ENCODE assay signal across 8 cellular contexts in the genomic region with DNA sequence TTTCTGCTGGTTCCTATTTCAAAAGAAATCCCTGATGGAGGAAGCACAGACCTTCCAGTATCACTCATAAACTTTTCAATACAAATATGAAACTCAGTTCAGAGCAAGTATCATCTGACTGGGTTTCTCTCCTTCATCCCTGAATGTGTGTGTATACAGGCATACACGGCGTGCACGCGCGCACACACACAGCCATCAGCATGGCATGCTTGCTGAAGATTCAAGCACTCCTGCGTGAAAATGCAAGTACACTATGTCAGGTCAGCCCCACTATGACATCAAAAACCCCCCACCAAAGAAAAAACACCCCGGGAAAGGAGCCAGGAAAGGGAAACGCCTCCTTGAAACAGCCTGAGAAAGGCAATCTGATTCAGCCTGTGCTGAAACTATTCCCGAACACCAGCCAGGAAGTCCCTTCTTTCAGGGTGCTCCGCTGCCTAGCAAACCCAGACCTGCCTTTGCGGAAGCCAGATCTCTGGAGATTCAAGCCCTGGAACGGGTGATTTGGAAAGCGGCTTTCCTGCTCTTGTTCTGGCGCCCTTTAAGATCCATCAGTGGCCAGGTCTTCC. TPM values are rescaled to one million over a fixed set of nuclear protein-coding genes. Genes with fewer than 3 reads are reported as not detected.
DNase-seq lines count a peak whose midpoint lies in the region; ATAC-seq and TF ChIP-seq lines count a peak whose summit lies in the region.

No MANE protein-coding gene starts in this region.

- POLR2A ChIA-PET in activated naive CD8-positive, alpha-beta T cell treated with anti-CD3 and anti-CD28 coated beads, Interleukin-2, amount 10 ng/mL, durations not matched to agents 7 days and 5 days (lab: Charles Lee), result interaction anchor here (0.5 to 4.9 kb wide), 6 partner anchors 19 to 618 kb away, joined by 3 to 47 read pairs (median 5); a partner anchor contains a TSS

- H3K4me1 ChIP-seq in right atrium auricular region, result peaks cover 0 to 63% of the 10 kb centered on the region in 2 donors

- peaks cover 43% of the 10 kb centered on the region for H3K4me1 Mint-ChIP-seq in activated naive CD8-positive, alpha-beta T cell treated with anti-CD3 and anti-CD28 coated beads, Interleukin-2, amount 10 ng/mL, durations not matched to agents 7 days and 5 days

- no peak overlapping the region for H3K4me3 Mint-ChIP-seq in activated naive CD8-positive, alpha-beta T cell treated with anti-CD3 and anti-CD28 coated beads, Interleukin-2, amount 10 ng/mL, durations not matched to agents 7 days and 5 days

- H3K4me3 ChIP-seq in right atrium auricular region, result peak overlapping the region; percentile 50 to 57
- H3K4me3 ChIP-seq in retinal pigment epithelial cell (ENCODE audit: low read length), result peak overlapping the region; percentile 67

- no peak for TF ChIP-seq CTCF in right atrium auricular region (IDR thresholded peaks at IDR 0.05)
- TF ChIP-seq CTCF in retinal pigment epithelial cell (conservative IDR thresholded peaks at IDR 0.05; ENCODE audit: low read depth, low read length), result no peak

- ATAC-seq in HG03135 (IDR thresholded peaks at IDR 0.05; ENCODE audit: unreplicated experiment) (peak; percentile 21), GM21526 (IDR thresholded peaks at IDR 0.05; ENCODE audit: low FRiP score, unreplicated experiment) (no peak)
- peak; percentile 17 for ATAC-seq in activated naive CD8-positive, alpha-beta T cell treated with anti-CD3 and anti-CD28 coated beads, Interleukin-2, amount 10 ng/mL, durations not matched to agents 7 days and 5 days (ENCODE audit: low read depth)

- no peaks in the 10 kb centered on the region for H3K27me3 ChIP-seq in right atrium auricular region

- H3K9me3 ChIP-seq in right atrium auricular region, result no peaks in the 10 kb centered on the region

- no peaks in the 10 kb centered on the region for H3K36me3 ChIP-seq in right atrium auricular region

- no peak overlapping the region for H3K27ac Mint-ChIP-seq in activated naive CD8-positive, alpha-beta T cell treated with anti-CD3 and anti-CD28 coated beads, Interleukin-2, amount 10 ng/mL, durations not matched to agents 7 days and 5 days

- no peaks in the 10 kb centered on the region for H3K27me3 Mint-ChIP-seq in activated naive CD8-positive, alpha-beta T cell treated with anti-CD3 and anti-CD28 coated beads, Interleukin-2, amount 10 ng/mL, durations not matched to agents 7 days and 5 days

- H3K36me3 Mint-ChIP-seq in activated naive CD8-positive, alpha-beta T cell treated with anti-CD3 and anti-CD28 coated beads, Interleukin-2, amount 10 ng/mL, durations not matched to agents 7 days and 5 days, result peaks cover 12% of the 10 kb centered on the region

- peaks cover 7% of the 10 kb centered on the region for H3K9me3 Mint-ChIP-seq in activated naive CD8-positive, alpha-beta T cell treated with anti-CD3 and anti-CD28 coated beads, Interleukin-2, amount 10 ng/mL, durations not matched to agents 7 days and 5 days

- peak; percentile 71 for DNase-seq in activated effector memory CD4-positive, alpha-beta T cell treated with anti-CD3 and anti-CD28 coated beads, Interleukin-2, amount 50 U/mL, for 16 hours
- no peak for DNase-seq in activated effector memory CD4-positive, alpha-beta T cell treated with Interleukin-2 at 50 U/mL for 16 hours
- no peak for DNase-seq in activated naive CD8-positive, alpha-beta T cell treated with anti-CD3 and anti-CD28 coated beads, Interleukin-2, amount 10 ng/mL, durations not matched to agents 7 days and 5 days
- DNase-seq in right atrium auricular region (ENCODE audit: low spot score) (peak; percentile 68), retinal pigment epithelial cell (ENCODE audit: low read depth) (no peak), HK-2 (ENCODE audit: unreplicated experiment) (no peak)

- peak overlapping the region; percentile 75 to 86 for H3K27ac ChIP-seq in right atrium auricular region

RNA-seq across cellular contexts. Expression of a gene that starts 0.8 kb away (rescaled TPM):
- 10 to 100 TPM; 16.3 to 21.2 TPM for total RNA-seq in activated naive CD8-positive, alpha-beta T cell treated with anti-CD3 and anti-CD28 coated beads, Interleukin-2, amount 10 ng/mL, durations not matched to agents 7 days and 5 days
- total RNA-seq in right atrium auricular region, result 10 to 100 TPM; 24.6 to 38.2 TPM

RNA-seq across cellular contexts. Expression of a gene that starts 19.1 kb away (rescaled TPM):
- 10 to 100 TPM; 31.4 to 31.7 TPM for total RNA-seq in activated naive CD8-positive, alpha-beta T cell treated with anti-CD3 and anti-CD28 coated beads, Interleukin-2, amount 10 ng/mL, durations not matched to agents 7 days and 5 days
- 1 to 10 TPM; 6.9 to 8.6 TPM for total RNA-seq in right atrium auricular region

Comparison
In these comparisons a context has a peak if more than half of its experiments do, and no peak if none do; other contexts are left out.
1. DNase-seq: peak in activated effector memory CD4-positive, alpha-beta T cell treated with anti-CD3 and anti-CD28 coated beads, Interleukin-2, amount 50 U/mL, for 16 hours (single experiment) and right atrium auricular region (single experiment); none in activated effector memory CD4-positive, alpha-beta T cell treated with Interleukin-2 at 50 U/mL for 16 hours (single experiment), activated naive CD8-positive, alpha-beta T cell treated with anti-CD3 and anti-CD28 coated beads, Interleukin-2, amount 10 ng/mL, durations not matched to agents 7 days and 5 days (single experiment), retinal pigment epithelial cell (single experiment) and HK-2 (single experiment).